In the genomic region with DNA sequence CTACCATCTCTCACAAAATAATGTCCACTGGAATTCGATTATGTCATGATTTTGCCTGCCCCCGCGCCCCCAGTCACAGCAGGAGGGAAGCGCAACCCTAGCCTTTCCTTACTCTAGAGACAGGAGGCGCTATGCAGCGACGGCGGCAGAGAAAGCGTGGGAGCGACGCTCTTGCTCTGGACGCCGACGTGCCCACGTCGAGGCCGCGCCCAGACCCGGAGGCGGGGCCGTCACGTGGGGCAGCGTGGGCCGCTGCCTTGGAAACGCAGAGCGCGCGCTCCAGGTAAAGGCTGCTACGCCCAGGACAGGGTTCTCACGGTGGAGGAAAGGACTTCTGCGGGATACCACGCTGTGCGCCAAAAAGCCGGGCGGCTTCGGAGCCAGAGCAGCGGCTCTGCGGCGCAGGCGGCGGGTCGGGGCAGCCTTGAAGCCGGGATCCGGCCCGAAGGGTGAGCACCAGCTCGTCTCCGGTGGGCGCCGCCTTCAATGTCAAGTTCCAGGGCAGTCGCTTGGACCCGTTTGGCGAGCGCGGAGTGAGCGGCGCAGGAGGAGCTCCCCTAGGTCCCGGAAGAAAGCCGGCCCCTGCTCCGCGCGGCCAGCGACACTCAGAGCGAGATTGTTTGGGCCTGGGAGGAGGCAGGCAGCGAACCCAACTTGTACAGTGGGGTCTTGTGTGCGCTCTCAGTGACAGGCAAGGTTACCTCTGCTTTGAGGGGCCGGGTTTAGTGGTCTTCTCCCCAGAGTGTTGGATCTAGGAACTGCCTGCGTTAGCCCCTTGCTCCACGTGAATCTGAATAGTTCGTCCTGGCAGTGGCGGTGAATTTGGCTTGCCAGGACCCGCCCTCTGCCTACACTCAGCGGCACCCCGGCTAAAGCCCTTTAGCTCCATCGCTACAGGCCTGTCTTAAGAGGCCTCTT, we compare ENCODE assay signal across 8 cellular contexts.
DNase-seq lines count a peak whose midpoint lies in the region; ATAC-seq and TF ChIP-seq lines count a peak whose summit lies in the region.

No MANE protein-coding gene starts in this region.

- H3K9me3 ChIP-seq in left lung = no peaks in the 10 kb centered on the region

- H3K27ac ChIP-seq in C4-2B (peak overlapping the region; percentile 71), left lung (peak overlapping the region; percentile 54 to 75)

- peak; percentile 64 for DNase-seq in NCI-H524 treated with DMSO at 0.1 percent for 48 hours (lab: John Stamatoyannopoulos, UW)
- DNase-seq in activated CD4-positive, alpha-beta T cell treated with anti-CD3 and anti-CD28 coated beads, Interleukin-2, amount 50 U/mL, for 1 hour = peak; percentile 82
- peak; percentile 95 for DNase-seq in dermis blood vessel endothelial cell
- peak; percentile 88 to 96 for DNase-seq in left lung
- peak; percentile 81 for DNase-seq in stimulated activated CD4-positive, alpha-beta T cell treated with anti-CD3 and anti-CD28 coated beads, Interleukin-2, amount 100 ng/mL, for 4 hours (ENCODE audit: low read depth)

- ATAC-seq in GM19328 (IDR thresholded peaks at IDR 0.05; ENCODE audit: unreplicated experiment) (peak; percentile 93), HG03469 (IDR thresholded peaks at IDR 0.05; ENCODE audit: unreplicated experiment) (peak; percentile 87), left lung (peak; percentile 99)

- H3K27me3 ChIP-seq in left lung = no peaks in the 10 kb centered on the region

- intact Hi-C loops in left lung (cut with DNase I) = loop anchor here in 1 of 2 donors (5.0 kb wide), 1 partner anchor 179 kb away; no protein-coding TSS in a partner anchor

- peaks cover 12 to 23% of the 10 kb centered on the region in 2 donors for H3K4me1 ChIP-seq in left lung

- TF ChIP-seq CTCF in C4-2B (conservative IDR thresholded peaks at IDR 0.05) (peak; percentile 99), left lung (IDR thresholded peaks at IDR 0.05) (peak; percentile 87)

- peaks cover 0 to 3% of the 10 kb centered on the region in 2 donors for H3K36me3 ChIP-seq in left lung

- peak overlapping the region; percentile 85 to 100 for H3K4me3 ChIP-seq in left lung

Comparison
In these comparisons a context has a peak if more than half of its experiments do, and no peak if none do; other contexts are left out.
1. Peak in every context shown above with its lines: DNase-seq, ATAC-seq, H3K4me3 ChIP-seq and H3K27ac ChIP-seq.